ENCODE assay signal across 1 cellular context in genomic region chr11:46222485-46223251, GRCh38.
TF ChIP-seq lines count a peak whose summit lies in the region.

No MANE protein-coding gene starts in this region.

TF ChIP-seq in H1, 55 proteins besides CTCF, POLR2A, EP300 and RAD21:
- TF ChIP-seq HDAC2 (IDR thresholded peaks at IDR 0.05; ENCODE audit: borderline replicate concordance in 1 of 2, low read depth in 2 of 2, low read length in 2 of 2) (peak in 1 of 2 experiments; percentile 72; a peak in 1 of 4 replicates), TAF1 (IDR thresholded peaks at IDR 0.05; ENCODE audit: low read depth, low read length) (no peak), ATF3 (IDR thresholded peaks at IDR 0.05; ENCODE audit: insufficient read depth, low read depth, low read length) (no peak), KDM1A (IDR thresholded peaks at IDR 0.05; ENCODE audit: borderline replicate concordance, low read length) (peak; percentile 93), YY1 (IDR thresholded peaks at IDR 0.05; ENCODE audit: low read depth, low read length) (0 out of 2 replicates have a peak, but pooled peaks have one; percentile 34)
